Comparison of ENCODE assay signal across 15 cellular contexts in the genomic region with DNA sequence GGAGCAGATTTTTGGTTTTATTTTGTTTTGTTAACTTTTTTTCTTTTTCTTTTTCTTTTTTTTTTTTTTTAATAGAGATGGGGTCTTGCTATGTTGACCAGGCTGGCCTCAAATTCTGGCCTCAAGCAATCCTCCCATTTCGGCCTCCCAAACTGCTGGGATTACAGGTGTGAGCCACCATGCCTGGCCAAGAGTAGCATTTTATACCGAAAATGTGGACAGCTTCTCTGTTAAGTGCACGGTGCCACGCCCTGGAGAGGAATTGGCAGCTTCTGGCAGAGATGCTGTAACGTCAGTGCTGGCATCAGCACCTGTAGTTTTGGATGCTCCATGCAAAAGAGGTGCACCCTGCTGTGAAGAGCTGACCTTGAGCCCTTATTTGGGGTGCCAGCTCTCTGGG. TPM values are rescaled to one million over a fixed set of nuclear protein-coding genes. Genes with fewer than 3 reads are reported as not detected.
"Had no signal": no experiment of that assay in that cellular context is flagged by ENCODE, and none has a peak within 500 bp of the region (broad histone marks: within the 10 kb centered on the region; RNA-seq: fewer than 3 reads in every experiment).

No MANE protein-coding gene starts in this region.

- H3K4me1 ChIP-seq: heart left ventricle, thyroid gland, uterus had no signal

- H3K27ac ChIP-seq: body of pancreas, heart left ventricle, thyroid gland had no signal

- H3K36me3 ChIP-seq: thyroid gland, uterus had no signal

- H3K9me3 ChIP-seq: body of pancreas, heart left ventricle, thyroid gland, uterus had no signal

- FAIRE-seq: frontal cortex had no signal

- H3K4me3 ChIP-seq: body of pancreas, heart left ventricle, thyroid gland, uterus had no signal

- DNase-seq: activated CD4-positive, alpha-beta T cell treated with anti-CD3 and anti-CD28 coated beads, Interleukin-2, amount 50 U/mL, for 48 hours; activated CD4-positive, CD25-positive, alpha-beta regulatory T cell treated with anti-CD3 and anti-CD28 coated beads, Interleukin-2, amount 50 U/mL, for 72 hours; amniotic stem cell; dermis blood vessel endothelial cell; effector memory CD8-positive, alpha-beta T cell; midbrain; stimulated activated CD4-positive, alpha-beta T cell treated with anti-CD3 and anti-CD28 coated beads, Interleukin-1b, Interleukin-23, amount 100 ng/mL, for 48 hours; SW 1271; T-helper 9 cell; thyroid gland had no signal

- H3K27me3 ChIP-seq: body of pancreas, heart left ventricle, thyroid gland, uterus had no signal

RNA-seq across cellular contexts. Expression of gene IL15RA, which starts 18.2 kb away (rescaled TPM):
- total RNA-seq: frontal cortex had no signal
- polyA plus RNA-seq: neural cell had no signal
